ENCODE assay signal across 10 cellular contexts in genomic region chr14:77409131-77409533, GRCh38. TPM values are rescaled to one million over a fixed set of nuclear protein-coding genes. Genes with fewer than 3 reads are reported as not detected.
DNase-seq lines count a peak whose midpoint lies in the region; ATAC-seq and TF ChIP-seq lines count a peak whose summit lies in the region.
"Had no signal": no experiment of that assay in that cellular context is flagged by ENCODE, and none has a peak within 500 bp of the region (broad histone marks: within the 10 kb centered on the region; RNA-seq: fewer than 3 reads in every experiment).

No MANE protein-coding gene starts in this region.

- no CpG with 5 or more reads among the region's 3 CpGs for WGBS in neuronal stem cell (ENCODE audit: extremely low coverage in 2 of 2, insufficient read length in 2 of 2, insufficient replicate concordance in 1 of 2), 2 donors

- no peak overlapping the region for H4K91ac ChIP-seq in neuronal stem cell (ENCODE audit: low read depth, low read length, poor library complexity)

- H2BK120ac ChIP-seq in neuronal stem cell (ENCODE audit: low read depth, low read length) = no peak overlapping the region

- intact Hi-C loops in colonic mucosa (cut with DNase I) = no loop called here

- no peaks in the 10 kb centered on the region for H3K79me1 ChIP-seq in neuronal stem cell (ENCODE audit: low read depth, low read length)

- H2BK12ac ChIP-seq in neuronal stem cell (ENCODE audit: low read length) = no peak overlapping the region

- H3K9ac ChIP-seq in neuronal stem cell (ENCODE audit: low read depth, low read length, poor library complexity) = no peak overlapping the region
- H3K9ac ChIP-seq in colonic mucosa (ENCODE audit: low read depth in 2 of 2, low read length in 2 of 2) = no peak overlapping the region

- H3K14ac ChIP-seq in neuronal stem cell (ENCODE audit: low read length) = no peak overlapping the region

- in situ Hi-C loops in brain microvascular endothelial cell (cut with HindIII; ENCODE audit: low pct_ligation_motif_present, low sequenced_read_pairs) = no loop called here

- H3K4me3 ChIP-seq in brain microvascular endothelial cell (ENCODE audit: low read depth, low read length) = no peak overlapping the region
- no peak overlapping the region for H3K4me3 ChIP-seq in neuronal stem cell (ENCODE audit: low read length in 2 of 2)
- no peak overlapping the region for H3K4me3 ChIP-seq in colonic mucosa
- no peak overlapping the region for H3K4me3 ChIP-seq in effector memory CD4-positive, alpha-beta T cell (ENCODE audit: insufficient read depth, low read depth, low read length, poor library complexity, severe bottlenecking)

- H3K23ac ChIP-seq in neuronal stem cell (ENCODE audit: low read depth, low read length, poor library complexity) = no peak overlapping the region

- TF ChIP-seq CTCF in brain microvascular endothelial cell (IDR thresholded peaks at IDR 0.05; ENCODE audit: low read depth, low read length, missing control alignments) = peak; percentile 57
- no peak for TF ChIP-seq CTCF in colonic mucosa (IDR thresholded peaks at IDR 0.05)

- H3K4ac ChIP-seq in neuronal stem cell (ENCODE audit: low read length) = no peak overlapping the region

- H4K8ac ChIP-seq in neuronal stem cell (ENCODE audit: low read depth, low read length) = no peak overlapping the region

- no peaks in the 10 kb centered on the region for H3K9me3 ChIP-seq in neuronal stem cell (replicated peaks in 1 of 2; ENCODE audit: control insufficient read depth in 2 of 2, insufficient read depth in 1 of 2, low read depth in 1 of 2, low read length in 2 of 2)
- H3K9me3 ChIP-seq in colonic mucosa = no peaks in the 10 kb centered on the region
- H3K9me3 ChIP-seq in effector memory CD4-positive, alpha-beta T cell (ENCODE audit: control insufficient read depth, low read length) = no peaks in the 10 kb centered on the region

- no peak for ATAC-seq in GM21526 (IDR thresholded peaks at IDR 0.05; ENCODE audit: low FRiP score, unreplicated experiment)
- ATAC-seq: activated T-helper 17 cell treated with anti-CD3 and anti-CD28 coated beads, Interleukin-2, amount 50 U/mL, for 72 hours; sciatic nerve had no signal

- H2AFZ ChIP-seq in neuronal stem cell (ENCODE audit: low read length) = peak overlapping the region; percentile 65

- H3K27ac ChIP-seq in brain microvascular endothelial cell (no peak overlapping the region), neuronal stem cell (replicated peaks; ENCODE audit: low read length) (no peak overlapping the region), colonic mucosa (no peak overlapping the region)
- no peak overlapping the region for H3K27ac ChIP-seq in effector memory CD4-positive, alpha-beta T cell (ENCODE audit: insufficient read depth, low read length, poor library complexity, severe bottlenecking)

- H2AK5ac ChIP-seq in neuronal stem cell (ENCODE audit: low read depth, low read length) = no peak overlapping the region

- no peak overlapping the region for H2BK5ac ChIP-seq in neuronal stem cell (ENCODE audit: low read length)

- H3K27me3 ChIP-seq in brain microvascular endothelial cell (replicated peaks) (no peaks in the 10 kb centered on the region), neuronal stem cell (ENCODE audit: control insufficient read depth in 3 of 3, insufficient read depth in 3 of 3, low read depth in 1 of 3, low read length in 3 of 3) (no peaks in the 10 kb centered on the region), colonic mucosa (no peaks in the 10 kb centered on the region)
- H3K27me3 ChIP-seq in effector memory CD4-positive, alpha-beta T cell (replicated peaks; ENCODE audit: control insufficient read depth, insufficient read depth, low read length, poor library complexity, severe bottlenecking) = no peaks in the 10 kb centered on the region

- no peak overlapping the region for H2BK15ac ChIP-seq in neuronal stem cell (ENCODE audit: low read length)

- H3K4me2 ChIP-seq in neuronal stem cell (ENCODE audit: insufficient read depth, low read length, poor library complexity, severe bottlenecking) = no peak overlapping the region

- H3K4me1 ChIP-seq in neuronal stem cell (ENCODE audit: control insufficient read depth in 2 of 2, insufficient read depth in 1 of 2, low read depth in 1 of 2, low read length in 2 of 2) (no peaks in the 10 kb centered on the region), colonic mucosa (no peaks in the 10 kb centered on the region)
- no peaks in the 10 kb centered on the region for H3K4me1 ChIP-seq in effector memory CD4-positive, alpha-beta T cell (ENCODE audit: control insufficient read depth, insufficient read depth, low read length, poor library complexity, severe bottlenecking)

- DNase-seq in NCI-H510A treated with DMSO at 0.1 percent for 48 hours (lab: John Stamatoyannopoulos, UW) (peak; percentile 6), NCI-H510A (lab: John Stamatoyannopoulos, UW) (no peak), NAMALWA (ENCODE audit: low spot score) (peak; percentile 47), brain microvascular endothelial cell (no peak), neuronal stem cell (ENCODE audit: low spot score) (no peak), colonic mucosa (no peak)
- no peak for DNase-seq in effector memory CD4-positive, alpha-beta T cell

- no peak overlapping the region for H3K18ac ChIP-seq in neuronal stem cell (ENCODE audit: low read length)

- H3K36me3 ChIP-seq in brain microvascular endothelial cell (replicated peaks) = no peaks in the 10 kb centered on the region
- no peaks in the 10 kb centered on the region for H3K36me3 ChIP-seq in neuronal stem cell (replicated peaks in 1 of 2; ENCODE audit: control insufficient read depth in 2 of 2, insufficient read depth in 2 of 2, low read length in 2 of 2)
- H3K36me3 ChIP-seq in colonic mucosa = no peaks in the 10 kb centered on the region
- no peaks in the 10 kb centered on the region for H3K36me3 ChIP-seq in effector memory CD4-positive, alpha-beta T cell (ENCODE audit: control insufficient read depth, insufficient read depth, low read length)

RNA-seq across cellular contexts. Expression of gene NOXRED1, which starts 14.2 kb away (rescaled TPM):
- polyA plus RNA-seq in neuronal stem cell (2013, experiment 1 of 2) = 0.13 TPM
- 0.17 TPM for polyA plus RNA-seq in neuronal stem cell (2013, experiment 2 of 2)
- total RNA-seq in colonic mucosa = under 1 TPM; 0.35 to 0.82 TPM

RNA-seq across cellular contexts. Expression of gene SAMD15, which starts 32.0 kb away (rescaled TPM):
- 0.92 TPM for polyA plus RNA-seq in neuronal stem cell (2013, experiment 1 of 2)
- 0.82 TPM for polyA plus RNA-seq in neuronal stem cell (2013, experiment 2 of 2)
- under 1 TPM in 1 of 2 donors, not detected in 1; 0.72 TPM for total RNA-seq in colonic mucosa

RNA-seq across cellular contexts. Expression of gene TMED8, which starts 32.2 kb away (rescaled TPM):
- polyA plus RNA-seq in neuronal stem cell (2013, experiment 1 of 2) = 7.3 TPM
- polyA plus RNA-seq in neuronal stem cell (2013, experiment 2 of 2) = 7.3 TPM
- 1 to 10 TPM; 8.6 to 9.4 TPM for total RNA-seq in colonic mucosa

RNA-seq across cellular contexts. Expression of gene VIPAS39, which starts 48.3 kb away (rescaled TPM):
- polyA plus RNA-seq in neuronal stem cell (2013, experiment 1 of 2) = 20.4 TPM
- polyA plus RNA-seq in neuronal stem cell (2013, experiment 2 of 2) = 18.0 TPM
- total RNA-seq in colonic mucosa = 10 to 100 TPM; 16.3 to 17.5 TPM

RNA-seq across cellular contexts. Expression of gene AHSA1, which starts 48.8 kb away (rescaled TPM):
- polyA plus RNA-seq in neuronal stem cell (2013, experiment 1 of 2) = 74.9 TPM
- 74.9 TPM for polyA plus RNA-seq in neuronal stem cell (2013, experiment 2 of 2)
- 100 to 1,000 TPM; 112 to 316 TPM for total RNA-seq in colonic mucosa

Comparison
In these comparisons a context has a peak if more than half of its experiments do, and no peak if none do; other contexts are left out.
1. DNase-seq: peak in NCI-H510A treated with DMSO at 0.1 percent for 48 hours (single experiment) and NAMALWA (single experiment); none in NCI-H510A (single experiment), brain microvascular endothelial cell (single experiment), neuronal stem cell (single experiment), colonic mucosa (single experiment) and effector memory CD4-positive, alpha-beta T cell (0 of 3).